Comparison of ENCODE assay signal across 15 cellular contexts in the genomic region with DNA sequence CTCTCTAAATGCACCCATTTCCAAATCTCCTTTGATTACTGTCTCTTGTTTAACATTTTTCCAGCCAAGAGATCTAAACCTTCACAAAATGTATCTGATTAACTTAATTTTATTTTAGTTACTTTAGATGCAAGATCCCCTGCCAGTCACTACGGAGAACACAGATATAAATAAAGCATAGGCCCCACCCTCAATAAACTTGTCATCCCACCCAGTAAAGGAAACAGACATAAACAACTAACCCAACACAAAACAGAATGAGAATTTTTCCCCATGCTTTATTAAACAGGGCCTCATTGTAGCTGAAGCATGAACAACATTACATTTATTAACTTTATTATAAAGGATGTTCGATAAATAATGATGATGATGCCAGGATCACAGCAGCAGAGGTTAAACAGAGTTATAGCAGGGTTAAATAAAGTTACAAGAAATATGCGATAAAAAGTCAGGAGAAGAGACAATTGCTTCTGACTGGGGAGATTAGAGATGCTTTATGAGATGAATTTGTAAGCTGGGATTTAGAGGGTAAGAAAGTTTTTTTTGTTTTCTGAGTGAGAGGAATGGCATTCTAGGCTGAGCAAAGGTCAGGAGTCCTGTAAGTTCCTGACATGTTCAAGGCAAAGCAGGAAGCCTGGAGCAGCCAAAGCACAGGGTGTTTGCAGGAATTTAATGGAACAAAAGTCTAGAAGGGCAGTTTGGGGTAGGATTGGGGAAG. TPM values are rescaled to one million over a fixed set of nuclear protein-coding genes. Genes with fewer than 3 reads are reported as not detected.
DNase-seq lines count a peak whose midpoint lies in the region; ATAC-seq, FAIRE-seq and TF ChIP-seq lines count a peak whose summit lies in the region.
"Had no signal": no experiment of that assay in that cellular context is flagged by ENCODE, and none has a peak within 500 bp of the region (broad histone marks: within the 10 kb centered on the region; RNA-seq: fewer than 3 reads in every experiment).

No MANE protein-coding gene starts in this region.

- TF ChIP-seq CTCF in astrocyte (IDR thresholded peaks at IDR 0.05; ENCODE audit: insufficient read depth, low read depth, low read length) (no peak), heart left ventricle (IDR thresholded peaks at IDR 0.05) (no peak)

- H3K27me3 ChIP-seq in astrocyte (ENCODE audit: insufficient read depth, low read length) (no peaks in the 10 kb centered on the region), heart left ventricle (peaks cover 0 to 28% (median 9%) of the 10 kb centered on the region in 9 donors), small intestine (ENCODE audit: control insufficient read depth in 2 of 2, insufficient read depth in 2 of 2, low read length in 2 of 2) (peaks cover 0 to 2% of the 10 kb centered on the region in 2 donors)
- H3K27me3 ChIP-seq: colonic mucosa had no signal

- no peak overlapping the region for H3K4me3 ChIP-seq in astrocyte (ENCODE audit: insufficient read depth, low read depth, low read length)
- H3K4me3 ChIP-seq in heart left ventricle, result no peak overlapping the region
- no peak overlapping the region for H3K4me3 ChIP-seq in small intestine (ENCODE audit: low read depth in 1 of 2, low read length in 2 of 2)
- H3K4me3 ChIP-seq: colonic mucosa, esophagus muscularis mucosa, thoracic aorta had no signal

- FAIRE-seq in astrocyte (lab: Jason Lieb, UNC) (no peak), small intestine (lab: Jason Lieb, UNC) (no peak)

- DNase-seq in AG20443 (ENCODE audit: low spot score) (peak; percentile 56), HS-27A (ENCODE audit: low read depth) (peak; percentile 27), astrocyte (ENCODE audit: low read depth) (no peak), kidney tubule cell (ENCODE audit: low spot score) (peak; percentile 43), posterior vena cava (ENCODE audit: low spot score) (no peak), NCI-H510A treated with DMSO at 0.1 percent for 48 hours (lab: John Stamatoyannopoulos, UW) (no peak), heart left ventricle (no peak), small intestine (no peak)
- DNase-seq: activated CD8-positive, alpha-beta T cell treated with anti-CD3 and anti-CD28 coated beads for 36 hours; colonic mucosa; naive thymus-derived CD4-positive, alpha-beta T cell; NCI-H1417; retina had no signal

- no peak overlapping the region for H3K4me3 Mint-ChIP-seq in astrocyte (ENCODE audit: unreplicated experiment)
- H3K4me3 Mint-ChIP-seq: activated CD8-positive, alpha-beta T cell treated with anti-CD3 and anti-CD28 coated beads for 36 hours; naive thymus-derived CD4-positive, alpha-beta T cell had no signal

- peaks cover 4% of the 10 kb centered on the region for H3K27me3 Mint-ChIP-seq in astrocyte (ENCODE audit: low read depth, unreplicated experiment)

- H3K4me1 ChIP-seq in astrocyte (ENCODE audit: insufficient read depth, low read length) (no peaks in the 10 kb centered on the region), heart left ventricle (no peaks in the 10 kb centered on the region), small intestine (ENCODE audit: control insufficient read depth in 2 of 2, insufficient read depth in 1 of 2, low read depth in 1 of 2, low read length in 1 of 2) (no peaks in the 10 kb centered on the region)
- H3K4me1 ChIP-seq: colonic mucosa, esophagus muscularis mucosa had no signal

- no peaks in the 10 kb centered on the region for H4K20me1 ChIP-seq in astrocyte (ENCODE audit: insufficient read depth, low read length)

- H3K36me3 ChIP-seq in astrocyte (ENCODE audit: insufficient read depth, low read length) (no peaks in the 10 kb centered on the region), heart left ventricle (no peaks in the 10 kb centered on the region), small intestine (ENCODE audit: control insufficient read depth in 2 of 2, insufficient read depth in 2 of 2, low read length in 2 of 2) (no peaks in the 10 kb centered on the region)
- H3K36me3 ChIP-seq: colonic mucosa, esophagus muscularis mucosa, thoracic aorta had no signal

- H3K36me3 Mint-ChIP-seq in astrocyte (ENCODE audit: low read depth, unreplicated experiment), result no peaks in the 10 kb centered on the region

- H3K4me2 ChIP-seq in astrocyte (ENCODE audit: low read length), result no peak overlapping the region

- TF ChIP-seq POLR2A in heart left ventricle (IDR thresholded peaks at IDR 0.05), result no peak

- peak overlapping the region; percentile 64 for H3K27ac Mint-ChIP-seq in astrocyte (ENCODE audit: unreplicated experiment)
- H3K27ac Mint-ChIP-seq: activated CD8-positive, alpha-beta T cell treated with anti-CD3 and anti-CD28 coated beads for 36 hours; naive thymus-derived CD4-positive, alpha-beta T cell had no signal

- WGBS in heart left ventricle, 4 donors, result 53 to 62% (median 56%) methylated on average over 3 of the region's 3 CpGs
- 40 to 44% (median 44%) methylated on average over 3 of the region's 3 CpGs for WGBS in small intestine, 3 donors

- no peaks in the 10 kb centered on the region for H3K79me2 ChIP-seq in astrocyte (ENCODE audit: insufficient read depth, low read length)

- no peak for ATAC-seq in heart left ventricle
- ATAC-seq: activated CD8-positive, alpha-beta T cell treated with anti-CD3 and anti-CD28 coated beads for 36 hours; naive thymus-derived CD4-positive, alpha-beta T cell had no signal

- intact Hi-C loops in posterior vena cava (cut with DNase I), result no loop called here
- intact Hi-C loops in heart left ventricle (cut with DNase I), result no loop called here

- no peaks in the 10 kb centered on the region for H3K9me3 ChIP-seq in astrocyte (ENCODE audit: insufficient read depth, low read depth, low read length)
- no peaks in the 10 kb centered on the region for H3K9me3 ChIP-seq in heart left ventricle
- H3K9me3 ChIP-seq in small intestine (ENCODE audit: control insufficient read depth, low read depth), result no peaks in the 10 kb centered on the region
- H3K9me3 ChIP-seq: colonic mucosa, esophagus muscularis mucosa, thoracic aorta had no signal

- H3K4me1 Mint-ChIP-seq in astrocyte (ENCODE audit: low read depth, unreplicated experiment), result peaks cover 25% of the 10 kb centered on the region
- H3K4me1 Mint-ChIP-seq: naive thymus-derived CD4-positive, alpha-beta T cell had no signal

- H3K9ac ChIP-seq in astrocyte (ENCODE audit: low read length), result no peak overlapping the region

- no peaks in the 10 kb centered on the region for H3K9me3 Mint-ChIP-seq in astrocyte (ENCODE audit: unreplicated experiment)
- H3K9me3 Mint-ChIP-seq: activated CD8-positive, alpha-beta T cell treated with anti-CD3 and anti-CD28 coated beads for 36 hours had no signal

- H3K27ac ChIP-seq in astrocyte (ENCODE audit: low read depth, low read length) (no peak overlapping the region), heart left ventricle (no peak overlapping the region), small intestine (ENCODE audit: low read depth in 1 of 2, low read length in 1 of 2) (no peak overlapping the region)
- H3K27ac ChIP-seq: colonic mucosa, esophagus muscularis mucosa, thoracic aorta had no signal

- no peak overlapping the region for H2AFZ ChIP-seq in astrocyte (ENCODE audit: low read depth, low read length)

RNA-seq across cellular contexts. Expression of a gene that starts 41.1 kb away (rescaled TPM):
- total RNA-seq in astrocyte (2.1 and 6.6 TPM in 2 replicates), posterior vena cava (under 1 TPM in 1 of 2 donors, not detected in 1; 0.52 TPM), heart left ventricle (1 to 10 TPM in 1 of 9 donors, under 1 TPM in 7, not detected in 1; 0.16 to 1.4 (median 0.31) TPM)
- polyA plus RNA-seq in heart left ventricle (under 1 TPM; 0.11 to 0.30 TPM), small intestine (under 1 TPM in 1 of 3 donors, not detected in 2; 0.19 TPM)
- total RNA-seq: activated CD8-positive, alpha-beta T cell treated with anti-CD3 and anti-CD28 coated beads for 36 hours; naive thymus-derived CD4-positive, alpha-beta T cell had no signal
- polyA plus RNA-seq: naive thymus-derived CD4-positive, alpha-beta T cell had no signal

Comparison
In these comparisons a context has a peak if more than half of its experiments do, and no peak if none do; other contexts are left out.
1. DNase-seq: peak in AG20443 (single experiment), HS-27A (single experiment) and kidney tubule cell (single experiment); none in astrocyte (single experiment), posterior vena cava (single experiment), NCI-H510A treated with DMSO at 0.1 percent for 48 hours (single experiment), heart left ventricle (0 of 5) and small intestine (single experiment).